9 cellular contexts compared by ENCODE assay signal in the genomic region with DNA sequence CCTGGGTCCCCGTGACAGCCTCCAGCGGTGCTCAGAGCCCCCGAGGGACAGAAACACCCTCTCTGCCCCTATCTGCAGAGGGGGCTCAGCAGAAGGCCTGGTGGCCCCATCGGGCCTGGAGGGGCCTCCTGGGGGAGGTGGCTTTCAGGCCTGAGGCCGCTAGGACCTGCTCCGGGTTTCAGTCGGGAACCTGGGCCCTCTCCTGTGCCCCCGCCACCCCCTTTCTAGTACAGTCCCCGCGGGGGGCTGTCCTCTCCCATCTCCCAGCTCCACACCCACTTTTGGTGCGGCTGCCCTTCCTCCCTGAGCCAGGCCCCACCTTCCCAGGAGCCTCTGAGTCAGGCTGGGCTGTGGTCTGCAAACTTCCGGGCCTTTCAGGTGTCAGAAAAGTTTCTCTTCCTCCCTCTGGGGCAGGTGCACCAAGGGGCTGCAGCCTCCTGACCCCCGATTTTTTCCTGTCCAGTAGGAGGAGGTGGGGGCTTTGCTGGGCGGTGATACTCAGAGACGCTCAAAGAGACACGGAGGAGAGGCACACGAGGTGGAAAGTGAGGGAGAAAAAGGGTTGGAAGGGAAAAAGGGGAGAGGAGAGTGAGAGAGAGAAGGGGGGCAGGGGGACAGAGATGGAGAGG. TPM values are rescaled to one million over a fixed set of nuclear protein-coding genes. Genes with fewer than 3 reads are reported as not detected.
DNase-seq lines count a peak whose midpoint lies in the region; ATAC-seq and TF ChIP-seq lines count a peak whose summit lies in the region.
"Had no signal": no experiment of that assay in that cellular context is flagged by ENCODE, and none has a peak within 500 bp of the region (broad histone marks: within the 10 kb centered on the region; RNA-seq: fewer than 3 reads in every experiment).

No MANE protein-coding gene starts in this region.

- no peak overlapping the region for H4K91ac ChIP-seq in neuronal stem cell (ENCODE audit: low read depth, low read length, poor library complexity)

- no peak overlapping the region for H2BK5ac ChIP-seq in neuronal stem cell (ENCODE audit: low read length)

- no peak for TF ChIP-seq POLR2A in Peyer's patch (IDR thresholded peaks at IDR 0.05)

- H3K9me3 Mint-ChIP-seq in activated naive CD8-positive, alpha-beta T cell treated with anti-CD3 and anti-CD28 coated beads, Interleukin-2, amount 50 U/mL, for 24 hours = peaks cover 3% of the 10 kb centered on the region

- ATAC-seq in activated naive CD8-positive, alpha-beta T cell treated with anti-CD3 and anti-CD28 coated beads, Interleukin-2, amount 50 U/mL, for 24 hours = peak; percentile 84
- ATAC-seq in SK-N-SH treated with all-trans-retinoic acid at 6 μM for 48 hours = no peak

- H3K4me3 ChIP-seq in H7 (ENCODE audit: insufficient read depth, low read depth, low read length) (peak overlapping the region; percentile 39), Peyer's patch (peak overlapping the region; percentile 45 to 72 (median 57)), neuronal stem cell (ENCODE audit: low read length in 2 of 2) (no peak overlapping the region)

- H3K4ac ChIP-seq in neuronal stem cell (ENCODE audit: low read length) = no peak overlapping the region

- peaks cover 49% of the 10 kb centered on the region for H3K4me1 Mint-ChIP-seq in activated naive CD8-positive, alpha-beta T cell treated with anti-CD3 and anti-CD28 coated beads, Interleukin-2, amount 50 U/mL, for 24 hours

- TF ChIP-seq CTCF in GM10248 (IDR thresholded peaks at IDR 0.05; ENCODE audit: control extremely low read depth, extremely low read depth, low read depth, missing control alignments) (no peak), Peyer's patch (IDR thresholded peaks at IDR 0.05) (no peak)

- H3K27me3 ChIP-seq in H7 (ENCODE audit: control insufficient read depth, insufficient read depth, low read length) = no peaks in the 10 kb centered on the region
- H3K27me3 ChIP-seq in Peyer's patch = peaks cover 0 to 5% of the 10 kb centered on the region in 2 donors
- H3K27me3 ChIP-seq in neuronal stem cell (ENCODE audit: control insufficient read depth in 3 of 3, insufficient read depth in 3 of 3, low read depth in 1 of 3, low read length in 3 of 3) = no peaks in the 10 kb centered on the region

- H3K27ac Mint-ChIP-seq in activated naive CD8-positive, alpha-beta T cell treated with anti-CD3 and anti-CD28 coated beads, Interleukin-2, amount 50 U/mL, for 24 hours = peak overlapping the region; percentile 93

- H3K9ac ChIP-seq in neuronal stem cell (ENCODE audit: low read depth, low read length, poor library complexity) = no peak overlapping the region

- no CpG with 5 or more reads among the region's 17 CpGs for WGBS in neuronal stem cell (ENCODE audit: extremely low coverage in 2 of 2, insufficient read length in 2 of 2, insufficient replicate concordance in 1 of 2), 2 donors

- H3K27me3 Mint-ChIP-seq in activated naive CD8-positive, alpha-beta T cell treated with anti-CD3 and anti-CD28 coated beads, Interleukin-2, amount 50 U/mL, for 24 hours = no peaks in the 10 kb centered on the region

- DNase-seq in GM10248 (ENCODE audit: extremely low spot score) = peak; percentile 79
- DNase-seq in H7 = peak; percentile 69
- DNase-seq in Peyer's patch = peak in 2 of 3 donors; percentile 90
- peak; percentile 82 for DNase-seq in activated naive CD8-positive, alpha-beta T cell treated with anti-CD3 and anti-CD28 coated beads, Interleukin-2, amount 50 U/mL, for 24 hours
- no peak for DNase-seq in neuronal stem cell (ENCODE audit: low spot score)
- no peak for DNase-seq in NCI-H345 (lab: John Stamatoyannopoulos, UW)
- DNase-seq in H4 (ENCODE audit: low spot score) = no peak

- H3K18ac ChIP-seq in neuronal stem cell (ENCODE audit: low read length) = peak overlapping the region; percentile 24

- H3K9me3 ChIP-seq in Peyer's patch (no peaks in the 10 kb centered on the region), neuronal stem cell (replicated peaks in 1 of 2; ENCODE audit: control insufficient read depth in 2 of 2, insufficient read depth in 1 of 2, low read depth in 1 of 2, low read length in 2 of 2) (no peaks in the 10 kb centered on the region)

- peaks cover 0 to 20% (median 4%) of the 10 kb centered on the region in 4 donors for H3K4me1 ChIP-seq in Peyer's patch
- H3K4me1 ChIP-seq in neuronal stem cell (ENCODE audit: control insufficient read depth in 2 of 2, insufficient read depth in 1 of 2, low read depth in 1 of 2, low read length in 2 of 2) = peaks cover 0 to 2% of the 10 kb centered on the region in 2 donors

- H2BK12ac ChIP-seq in neuronal stem cell (ENCODE audit: low read length) = no peak overlapping the region

- H3K4me3 Mint-ChIP-seq in activated naive CD8-positive, alpha-beta T cell treated with anti-CD3 and anti-CD28 coated beads, Interleukin-2, amount 50 U/mL, for 24 hours = peak overlapping the region; percentile 95

- peak overlapping the region; percentile 72 for H2BK120ac ChIP-seq in neuronal stem cell (ENCODE audit: low read depth, low read length)

- CTCF ChIA-PET in GM10248 (lab: Yijun Ruan, JAX) = interaction anchor here (1.2 to 3.3 kb wide), 3 partner anchors 14 to 39 kb away, joined by 3 to 20 read pairs (median 4); no protein-coding TSS in a partner anchor

- no peaks in the 10 kb centered on the region for H3K79me1 ChIP-seq in neuronal stem cell (ENCODE audit: low read depth, low read length)

- no peak overlapping the region for H3K23ac ChIP-seq in neuronal stem cell (ENCODE audit: low read depth, low read length, poor library complexity)

- peaks cover 29% of the 10 kb centered on the region for H3K36me3 Mint-ChIP-seq in activated naive CD8-positive, alpha-beta T cell treated with anti-CD3 and anti-CD28 coated beads, Interleukin-2, amount 50 U/mL, for 24 hours (ENCODE audit: low read depth)

- POLR2A ChIA-PET in GM10248 (lab: Yijun Ruan, JAX) = no interaction called here

- no peak overlapping the region for H4K8ac ChIP-seq in neuronal stem cell (ENCODE audit: low read depth, low read length)

- peak overlapping the region; percentile 49 for H3K4me2 ChIP-seq in neuronal stem cell (ENCODE audit: insufficient read depth, low read length, poor library complexity, severe bottlenecking)

- H2AK5ac ChIP-seq in neuronal stem cell (ENCODE audit: low read depth, low read length) = peak overlapping the region; percentile 8

- H3K27ac ChIP-seq in Peyer's patch (peak overlapping the region; percentile 72 to 92 (median 84)), neuronal stem cell (replicated peaks; ENCODE audit: low read length) (no peak overlapping the region)
- H3K27ac ChIP-seq: HL-60 had no signal

- H3K36me3 ChIP-seq in H7 (replicated peaks; ENCODE audit: control insufficient read depth, insufficient read depth, low read length) = no peaks in the 10 kb centered on the region
- no peaks in the 10 kb centered on the region for H3K36me3 ChIP-seq in Peyer's patch
- no peaks in the 10 kb centered on the region for H3K36me3 ChIP-seq in neuronal stem cell (replicated peaks in 1 of 2; ENCODE audit: control insufficient read depth in 2 of 2, insufficient read depth in 2 of 2, low read length in 2 of 2)

- H2AFZ ChIP-seq in neuronal stem cell (ENCODE audit: low read length) = peak overlapping the region; percentile 61

- H2BK15ac ChIP-seq in neuronal stem cell (ENCODE audit: low read length) = peak overlapping the region; percentile 27

- no peak overlapping the region for H3K14ac ChIP-seq in neuronal stem cell (ENCODE audit: low read length)

TF ChIP-seq in SK-N-SH treated with all-trans-retinoic acid at 6 μM for 48 hours, 23 proteins besides CTCF, POLR2A, EP300 and RAD21:
- TF ChIP-seq, protein P1, sequence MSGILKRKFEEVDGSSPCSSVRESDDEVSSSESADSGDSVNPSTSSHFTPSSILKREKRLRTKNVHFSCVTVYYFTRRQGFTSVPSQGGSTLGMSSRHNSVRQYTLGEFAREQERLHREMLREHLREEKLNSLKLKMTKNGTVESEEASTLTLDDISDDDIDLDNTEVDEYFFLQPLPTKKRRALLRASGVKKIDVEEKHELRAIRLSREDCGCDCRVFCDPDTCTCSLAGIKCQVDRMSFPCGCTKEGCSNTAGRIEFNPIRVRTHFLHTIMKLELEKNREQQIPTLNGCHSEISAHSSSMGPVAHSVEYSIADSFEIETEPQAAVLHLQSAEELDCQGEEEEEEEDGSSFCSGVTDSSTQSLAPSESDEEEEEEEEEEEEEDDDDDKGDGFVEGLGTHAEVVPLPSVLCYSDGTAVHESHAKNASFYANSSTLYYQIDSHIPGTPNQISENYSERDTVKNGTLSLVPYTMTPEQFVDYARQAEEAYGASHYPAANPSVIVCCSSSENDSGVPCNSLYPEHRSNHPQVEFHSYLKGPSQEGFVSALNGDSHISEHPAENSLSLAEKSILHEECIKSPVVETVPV (CRISPR knock-in tag; IDR thresholded peaks at IDR 0.05) = no peak

RNA-seq across cellular contexts. Expression of gene CARD11, which starts 0.7 kb away (rescaled TPM):
- 21.4 and 32.7 TPM in 2 replicates for total RNA-seq in H7 (2014; rRNA removed; shearing (Covaris generic))
- total RNA-seq in Peyer's patch = 10 to 100 TPM in 1 of 4 donors, 1 to 10 TPM in 3; 3.1 to 53.6 (median 5.9) TPM
- 0.59 TPM for polyA plus RNA-seq in neuronal stem cell (2013, experiment 1 of 2)
- 0.60 TPM for polyA plus RNA-seq in neuronal stem cell (2013, experiment 2 of 2)
- 0.04 TPM in 1 of 2 replicates, not detected in the other for total RNA-seq in H4 (2014; rRNA removed; shearing (Covaris generic))

Comparison
In these comparisons a context has a peak if more than half of its experiments do, and no peak if none do; other contexts are left out.
1. DNase-seq: peak in GM10248 (single experiment), H7 (single experiment), Peyer's patch (2 of 3) and activated naive CD8-positive, alpha-beta T cell treated with anti-CD3 and anti-CD28 coated beads, Interleukin-2, amount 50 U/mL, for 24 hours (single experiment); none in neuronal stem cell (single experiment), NCI-H345 (single experiment) and H4 (single experiment).
2. H3K4me3 ChIP-seq: peak in H7 (single experiment) and Peyer's patch (4 of 4); none in neuronal stem cell (0 of 2).